9 cellular contexts compared by ENCODE assay signal in the genomic region with DNA sequence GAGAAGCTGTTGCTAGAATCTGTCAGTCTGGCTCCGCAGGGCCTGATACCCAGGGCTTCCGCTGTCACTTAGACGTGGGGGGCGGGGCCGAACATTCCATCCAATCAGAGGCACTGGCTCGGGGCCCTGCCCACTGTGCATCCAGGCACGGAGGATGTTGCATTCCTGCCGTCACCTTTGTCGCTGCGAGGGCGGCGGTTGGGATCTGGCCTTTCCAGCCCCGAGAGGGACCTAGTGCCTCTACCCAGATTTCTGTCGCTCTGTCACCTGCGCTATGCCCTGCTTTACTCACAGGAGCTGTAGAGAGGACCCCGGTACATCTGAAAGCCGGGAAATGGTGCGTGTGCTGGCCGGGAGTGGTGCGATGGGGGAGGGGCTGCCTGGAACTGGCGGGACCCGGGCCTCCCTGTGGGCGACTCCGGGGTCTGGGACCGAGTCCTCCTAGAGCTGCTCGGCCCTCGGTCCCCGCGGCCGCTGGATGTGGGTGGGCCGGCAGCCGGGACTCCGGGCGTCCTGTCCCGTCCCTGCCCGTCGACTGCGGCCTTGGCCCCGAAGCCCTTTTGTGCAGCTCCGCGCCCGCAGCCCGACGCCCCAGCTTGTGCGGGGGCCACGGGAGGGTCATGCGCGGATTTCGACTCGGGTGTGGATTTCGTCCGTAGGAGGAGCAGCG.
DNase-seq lines count a peak whose midpoint lies in the region; ATAC-seq, FAIRE-seq and TF ChIP-seq lines count a peak whose summit lies in the region.
"Had no signal": no experiment of that assay in that cellular context is flagged by ENCODE, and none has a peak within 500 bp of the region (broad histone marks: within the 10 kb centered on the region; RNA-seq: fewer than 3 reads in every experiment).

A gene (plus strand): TSS at position 133 of the 670 bp plus-strand sequence. CDS start 142 bp downstream, at position 275.

- H3K4me1 ChIP-seq in RWPE2 (ENCODE audit: insufficient read depth, poor library complexity, severe bottlenecking) (no peaks in the 10 kb centered on the region), stomach smooth muscle (ENCODE audit: control insufficient read depth, insufficient read depth, low read length) (peaks cover 12% of the 10 kb centered on the region)

- peak; percentile 96 for ATAC-seq in RWPE2 (ENCODE audit: low read depth)

- no peak for TF ChIP-seq CTCF in RWPE2 (IDR thresholded peaks at IDR 0.05; ENCODE audit: poor library complexity, severe bottlenecking)

- H3K9me3 ChIP-seq in RWPE2 (ENCODE audit: severe bottlenecking), result no peaks in the 10 kb centered on the region
- H3K9me3 ChIP-seq in stomach smooth muscle (ENCODE audit: control insufficient read depth in 2 of 2, low read length in 2 of 2), result no peaks in the 10 kb centered on the region

- FAIRE-seq in HTR-8/SVneo (lab: Jason Lieb, UNC), result peak; percentile 71
- FAIRE-seq: A204.1 had no signal

- H3K27me3 ChIP-seq in RWPE2 (ENCODE audit: insufficient read depth, poor library complexity, severe bottlenecking) (no peaks in the 10 kb centered on the region), stomach smooth muscle (ENCODE audit: control insufficient read depth in 1 of 2, insufficient read depth in 2 of 2, low read length in 2 of 2) (no peaks in the 10 kb centered on the region)

- H3K4me3 ChIP-seq in RWPE2 (ENCODE audit: severe bottlenecking) (peak within 1 kb of the TSS; percentile 36), stomach smooth muscle (ENCODE audit: low read length in 2 of 2) (peak within 1 kb of the TSS; percentile 93 to 94)

- peak; percentile 32 for DNase-seq in NK-92 (lab: John Stamatoyannopoulos, UW; ENCODE audit: unreplicated experiment)
- no peak for DNase-seq in NK-92 treated with Interleukin-12 subunit alpha and Interleukin-12 subunit beta, amount 100 ng/mL, for 24 hours (lab: John Stamatoyannopoulos, UW)
- peak; percentile 90 for DNase-seq in HTR-8/SVneo (ENCODE audit: insufficient read length, low spot score)
- DNase-seq in RWPE2 (ENCODE audit: low spot score), result peak; percentile 80
- DNase-seq in activated gamma-delta T cell treated with anti-CD3 and anti-CD28 coated beads, Interleukin-2, amount 50 U/mL, for 16 hours (ENCODE audit: low read depth), result peak; percentile 71
- peak; percentile 78 for DNase-seq in foreskin melanocyte
- peak; percentile 15 for DNase-seq in non-pigmented ciliary epithelial cell (ENCODE audit: low read depth)

- H3K27ac ChIP-seq in RWPE2 (ENCODE audit: poor library complexity, severe bottlenecking), result no peak within 1 kb of the TSS
- H3K27ac ChIP-seq in stomach smooth muscle (ENCODE audit: low read length), result peak within 1 kb of the TSS; percentile 53

- H3K9ac ChIP-seq in stomach smooth muscle (ENCODE audit: low read length in 2 of 2), result peak within 1 kb of the TSS; percentile 58 to 62

- no peaks in the 10 kb centered on the region for H3K36me3 ChIP-seq in RWPE2 (ENCODE audit: low read depth)
- no peaks in the 10 kb centered on the region for H3K36me3 ChIP-seq in stomach smooth muscle (ENCODE audit: control insufficient read depth in 2 of 2, insufficient read depth in 2 of 2, low read length in 2 of 2)
